In the genomic region with DNA sequence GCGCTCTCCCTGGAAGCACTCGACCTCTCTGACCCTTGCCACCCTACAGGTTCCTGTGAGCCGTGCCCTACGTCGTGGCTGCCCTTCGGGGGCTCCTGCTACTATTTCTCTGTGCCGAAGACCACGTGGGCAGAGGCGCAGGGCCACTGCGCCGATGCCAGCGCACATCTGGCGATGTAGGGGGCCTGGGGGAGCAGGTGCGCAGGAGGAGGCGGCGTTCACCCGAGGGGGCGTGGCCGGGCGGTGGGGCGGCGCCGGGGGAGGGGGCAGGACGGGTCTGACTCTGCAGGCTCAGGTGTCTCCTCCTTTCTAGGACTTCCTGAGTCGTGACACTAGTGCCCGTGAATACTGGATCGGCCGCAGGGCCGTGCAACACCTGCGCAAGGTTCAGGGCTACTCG, we compare ENCODE assay signal across 11 cellular contexts. TPM values are rescaled to one million over a fixed set of nuclear protein-coding genes. Genes with fewer than 3 reads are reported as not detected.
A peak's percentile ranks its signal among the peaks of the same experiment; 100 is the strongest.
DNase-seq lines count a peak whose midpoint lies in the region; ATAC-seq and TF ChIP-seq lines count a peak whose summit lies in the region.
"Had no signal": no experiment of that assay in that cellular context is flagged by ENCODE, and none has a peak within 500 bp of the region (broad histone marks: within the 10 kb centered on the region; RNA-seq: fewer than 3 reads in every experiment).

No MANE protein-coding gene starts in this region.

- no peaks in the 10 kb centered on the region for H3K9me3 Mint-ChIP-seq in activated T-cell treated with anti-CD3 and anti-CD28 coated beads, Interleukin-2, amount 50 U/mL, for 72 hours
- peaks cover 0 to 7% of the 10 kb centered on the region in 2 donors for H3K9me3 Mint-ChIP-seq in stimulated activated naive CD8-positive, alpha-beta T cell treated with anti-CD3 and anti-CD28 coated beads, Interleukin-15, amount 100 ng/mL, for 72 hours
- no peaks in the 10 kb centered on the region for H3K9me3 Mint-ChIP-seq in progenitor cell of endocrine pancreas (ENCODE audit: low read depth)

- peaks cover 67% of the 10 kb centered on the region for H3K27me3 Mint-ChIP-seq in activated T-cell treated with anti-CD3 and anti-CD28 coated beads, Interleukin-2, amount 50 U/mL, for 72 hours (ENCODE audit: low read depth)
- H3K27me3 Mint-ChIP-seq in stimulated activated naive CD8-positive, alpha-beta T cell treated with anti-CD3 and anti-CD28 coated beads, Interleukin-15, amount 100 ng/mL, for 72 hours: peaks cover 82% of the 10 kb centered on the region
- peaks cover 73% of the 10 kb centered on the region for H3K27me3 Mint-ChIP-seq in progenitor cell of endocrine pancreas

- TF ChIP-seq CTCF in omental fat pad (IDR thresholded peaks at IDR 0.05): no peak
- no peak for TF ChIP-seq CTCF in progenitor cell of endocrine pancreas (IDR thresholded peaks at IDR 0.05; ENCODE audit: unreplicated experiment)

- H3K4me1 Mint-ChIP-seq in activated T-cell treated with anti-CD3 and anti-CD28 coated beads, Interleukin-2, amount 50 U/mL, for 72 hours (ENCODE audit: low read depth): peaks cover under 1% of the 10 kb centered on the region
- peaks cover 16% of the 10 kb centered on the region for H3K4me1 Mint-ChIP-seq in stimulated activated naive CD8-positive, alpha-beta T cell treated with anti-CD3 and anti-CD28 coated beads, Interleukin-15, amount 100 ng/mL, for 72 hours
- H3K4me1 Mint-ChIP-seq in progenitor cell of endocrine pancreas (ENCODE audit: low read depth): peaks cover 3% of the 10 kb centered on the region

- ATAC-seq in activated T-cell treated with anti-CD3 and anti-CD28 coated beads, Interleukin-2, amount 50 U/mL, for 72 hours (replicated peaks in 1 of 2): peak in 1 of 2 donors; percentile 19
- peak; percentile 33 for ATAC-seq in stimulated activated naive CD8-positive, alpha-beta T cell treated with anti-CD3 and anti-CD28 coated beads, Interleukin-15, amount 100 ng/mL, for 72 hours
- ATAC-seq in omental fat pad (ENCODE audit: low FRiP score): no peak

- DNase-seq in activated CD8-positive, alpha-beta memory T cell treated with anti-CD3 and anti-CD28 coated beads, Interleukin-2, amount 50 U/mL, for 4 hours: peak; percentile 30
- DNase-seq in activated CD8-positive, alpha-beta memory T cell treated with anti-CD3 and anti-CD28 coated beads, Interleukin-2, amount 50 U/mL, for 48 hours: no peak
- peak in 1 of 2 donors; percentile 18 for DNase-seq in activated T-cell treated with anti-CD3 and anti-CD28 coated beads, Interleukin-2, amount 50 U/mL, for 72 hours
- DNase-seq in islet precursor cell: peak; percentile 75
- DNase-seq in stimulated activated naive CD8-positive, alpha-beta T cell treated with anti-CD3 and anti-CD28 coated beads, Interleukin-15, amount 100 ng/mL, for 72 hours: no peak
- no peak for DNase-seq in NOMO-1 (lab: John Stamatoyannopoulos, UW; ENCODE audit: unreplicated experiment in 2 of 2)
- DNase-seq in omental fat pad (ENCODE audit: low spot score): no peak
- no peak for DNase-seq in progenitor cell of endocrine pancreas (ENCODE audit: low spot score, unreplicated experiment)
- DNase-seq: BE2C, uterus had no signal

- H3K27ac Mint-ChIP-seq in activated T-cell treated with anti-CD3 and anti-CD28 coated beads, Interleukin-2, amount 50 U/mL, for 72 hours: no peak overlapping the region
- no peak overlapping the region for H3K27ac Mint-ChIP-seq in stimulated activated naive CD8-positive, alpha-beta T cell treated with anti-CD3 and anti-CD28 coated beads, Interleukin-15, amount 100 ng/mL, for 72 hours
- no peak overlapping the region for H3K27ac Mint-ChIP-seq in progenitor cell of endocrine pancreas

- peaks cover 0 to 10% of the 10 kb centered on the region in 2 donors for H3K36me3 Mint-ChIP-seq in activated T-cell treated with anti-CD3 and anti-CD28 coated beads, Interleukin-2, amount 50 U/mL, for 72 hours (ENCODE audit: insufficient read depth in 2 of 2)
- peaks cover 2% of the 10 kb centered on the region for H3K36me3 Mint-ChIP-seq in progenitor cell of endocrine pancreas (ENCODE audit: insufficient read depth)

- peak overlapping the region; percentile 52 to 66 for H3K4me3 Mint-ChIP-seq in activated T-cell treated with anti-CD3 and anti-CD28 coated beads, Interleukin-2, amount 50 U/mL, for 72 hours
- peak overlapping the region; percentile 19 to 73 for H3K4me3 Mint-ChIP-seq in stimulated activated naive CD8-positive, alpha-beta T cell treated with anti-CD3 and anti-CD28 coated beads, Interleukin-15, amount 100 ng/mL, for 72 hours
- H3K4me3 Mint-ChIP-seq in progenitor cell of endocrine pancreas (ENCODE audit: low read depth): no peak overlapping the region

RNA-seq across cellular contexts. Expression of gene CLEC4M, which starts 26.4 kb away (rescaled TPM):
- total RNA-seq in activated T-cell treated with anti-CD3 and anti-CD28 coated beads, Interleukin-2, amount 50 U/mL, for 72 hours: not detected
- under 1 TPM in 2 of 4 donors, not detected in 2; 0.56 to 0.93 TPM for total RNA-seq in omental fat pad
- total RNA-seq in progenitor cell of endocrine pancreas: 0.36 and 0.42 TPM in 2 replicates
- total RNA-seq: Peyer's patch had no signal

RNA-seq across cellular contexts. Expression of gene EVI5L, which starts 40.6 kb away (rescaled TPM):
- 10 to 100 TPM in 1 of 2 donors, 1 to 10 TPM in 1; 7.8 to 10.4 TPM for total RNA-seq in activated T-cell treated with anti-CD3 and anti-CD28 coated beads, Interleukin-2, amount 50 U/mL, for 72 hours
- 10 to 100 TPM in 1 of 4 donors, 1 to 10 TPM in 3; 6.9 to 10.8 (median 7.9) TPM for total RNA-seq in omental fat pad
- 15.2 and 16.2 TPM in 2 replicates for total RNA-seq in progenitor cell of endocrine pancreas

RNA-seq across cellular contexts. Expression of gene CD209, which starts 42.1 kb away (rescaled TPM):
- not detected for total RNA-seq in activated T-cell treated with anti-CD3 and anti-CD28 coated beads, Interleukin-2, amount 50 U/mL, for 72 hours
- total RNA-seq in omental fat pad (10 to 100 TPM; 12.7 to 21.8 (median 17.2) TPM), progenitor cell of endocrine pancreas (not detected in 2 replicates)

RNA-seq across cellular contexts. Expression of gene CLEC4G, which starts 57.5 kb away (rescaled TPM):
- not detected for total RNA-seq in activated T-cell treated with anti-CD3 and anti-CD28 coated beads, Interleukin-2, amount 50 U/mL, for 72 hours
- total RNA-seq in omental fat pad (1 to 10 TPM; 2.3 to 9.3 (median 6.0) TPM), progenitor cell of endocrine pancreas (not detected in 2 replicates)
- total RNA-seq: uterus had no signal

Comparison
In these comparisons a context has a peak if more than half of its experiments do, and no peak if none do; other contexts are left out.
1. DNase-seq: peak in activated CD8-positive, alpha-beta memory T cell treated with anti-CD3 and anti-CD28 coated beads, Interleukin-2, amount 50 U/mL, for 4 hours (single experiment) and islet precursor cell (single experiment); none in activated CD8-positive, alpha-beta memory T cell treated with anti-CD3 and anti-CD28 coated beads, Interleukin-2, amount 50 U/mL, for 48 hours (single experiment), stimulated activated naive CD8-positive, alpha-beta T cell treated with anti-CD3 and anti-CD28 coated beads, Interleukin-15, amount 100 ng/mL, for 72 hours (0 of 2), NOMO-1 (0 of 2), omental fat pad (single experiment) and progenitor cell of endocrine pancreas (single experiment).
2. RNA of gene CD209, which starts 42.1 kb away (total RNA-seq): 12.7 to 21.8 TPM in omental fat pad; not detected in activated T-cell treated with anti-CD3 and anti-CD28 coated beads, Interleukin-2, amount 50 U/mL, for 72 hours and not detected in progenitor cell of endocrine pancreas; every median in the first group is over 10 times any median in the second.